In the genomic region with DNA sequence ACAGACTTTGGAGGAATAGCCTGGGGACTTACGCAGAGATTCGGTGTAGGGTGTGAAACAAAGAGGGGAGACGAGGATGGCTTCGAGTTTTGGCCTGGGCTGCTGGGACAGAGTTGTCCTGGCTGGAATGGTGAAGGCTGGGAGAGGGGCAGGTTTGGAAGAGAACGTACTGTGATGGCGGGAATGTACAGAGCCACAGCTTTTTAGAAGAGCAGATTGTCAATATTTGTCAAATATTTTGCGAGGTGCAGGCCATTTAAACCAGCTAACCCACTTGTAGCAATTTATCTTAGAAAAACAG, we compare ENCODE assay signal across 17 cellular contexts. TPM values are rescaled to one million over a fixed set of nuclear protein-coding genes. Genes with fewer than 3 reads are reported as not detected.
A peak's percentile ranks its signal among the peaks of the same experiment; 100 is the strongest.
DNase-seq lines count a peak whose midpoint lies in the region; ATAC-seq and TF ChIP-seq lines count a peak whose summit lies in the region.
"Had no signal": no experiment of that assay in that cellular context is flagged by ENCODE, and none has a peak within 500 bp of the region (broad histone marks: within the 10 kb centered on the region; RNA-seq: fewer than 3 reads in every experiment).

No MANE protein-coding gene starts in this region.

- DNase-seq in GM13977 (ENCODE audit: low spot score): no peak
- DNase-seq in RWPE1 (ENCODE audit: low spot score): no peak
- no peak for DNase-seq in mesothelial cell of epicardium (ENCODE audit: low spot score in 2 of 2, unreplicated experiment in 2 of 2)
- no peak for DNase-seq in T1000 (lab: John Stamatoyannopoulos, UW)
- no peak for DNase-seq in NCI-H748 treated with DMSO at 0.1 percent for 48 hours (lab: John Stamatoyannopoulos, UW)
- DNase-seq: NCI-H1105, NCI-H2029, NCI-H526, occipital lobe, SK-N-SH, uterus had no signal

- in situ Hi-C loops in GM13977 (cut with MboI; ENCODE audit: low pct_unique_long_range_greater_than_20kb, low sequenced_read_pairs, unreplicated experiment): no loop called here

- no peak overlapping the region for H3K27ac Mint-ChIP-seq in mesothelial cell of epicardium
- H3K27ac Mint-ChIP-seq: CD4-positive, alpha-beta T cell; T-helper 1 cell treated with Interleukin-12 subunit alpha and Interleukin-12 subunit beta and Interleukin-4 antibody, amounts not matched to agents 30 μg/mL and 1 μg/mL, for 36 hours had no signal

- H3K27ac ChIP-seq in C4-2B (no peak overlapping the region), RWPE1 (no peak overlapping the region)
- H3K27ac ChIP-seq: testis, uterus had no signal

- POLR2A ChIA-PET in RWPE1 (lab: Yijun Ruan, JAX; ENCODE audit: low non-redundant PET): no interaction called here

- CTCF ChIA-PET in RWPE1 (lab: Yijun Ruan, JAX): interaction anchor here (1.1 to 1.4 kb wide), 2 partner anchors 14 to 26 kb away, joined by 3 to 4 read pairs; no protein-coding TSS in a partner anchor

- TF ChIP-seq CTCF in C4-2B (conservative IDR thresholded peaks at IDR 0.05): peak; percentile 74
- TF ChIP-seq CTCF in GM13977 (IDR thresholded peaks at IDR 0.05; ENCODE audit: extremely low read depth, insufficient read depth, missing control alignments): peak; percentile 3
- TF ChIP-seq CTCF in RWPE1 (conservative IDR thresholded peaks at IDR 0.05; ENCODE audit: low read depth): peak; percentile 27
- TF ChIP-seq CTCF in mesothelial cell of epicardium (IDR thresholded peaks at IDR 0.05; ENCODE audit: unreplicated experiment): peak; percentile 48

- H3K4me1 Mint-ChIP-seq in mesothelial cell of epicardium: no peaks in the 10 kb centered on the region

- no peak for ATAC-seq in HG02642 (IDR thresholded peaks at IDR 0.05; ENCODE audit: poor library complexity, unreplicated experiment)
- ATAC-seq: stimulated activated naive CD8-positive, alpha-beta T cell treated with anti-CD3 and anti-CD28 coated beads, Interleukin-15, Interleukin-2, amounts not matched to agents 100 U/mL and 50 U/mL, for 24 hours had no signal

- no peaks in the 10 kb centered on the region for H3K36me3 Mint-ChIP-seq in mesothelial cell of epicardium

- no peak overlapping the region for H3K4me3 Mint-ChIP-seq in mesothelial cell of epicardium
- H3K4me3 Mint-ChIP-seq: CD4-positive, alpha-beta T cell; T-helper 1 cell treated with Interleukin-12 subunit alpha and Interleukin-12 subunit beta and Interleukin-4 antibody, amounts not matched to agents 30 μg/mL and 1 μg/mL, for 36 hours had no signal

- peaks cover 22% of the 10 kb centered on the region for H3K27me3 Mint-ChIP-seq in mesothelial cell of epicardium (ENCODE audit: low read depth)

- H3K9me3 Mint-ChIP-seq in mesothelial cell of epicardium: peaks cover 3% of the 10 kb centered on the region
- H3K9me3 Mint-ChIP-seq: CD4-positive, alpha-beta T cell; T-helper 1 cell treated with Interleukin-12 subunit alpha and Interleukin-12 subunit beta and Interleukin-4 antibody, amounts not matched to agents 30 μg/mL and 1 μg/mL, for 36 hours had no signal

RNA-seq across cellular contexts. Expression of gene ITM2C, which starts 14.4 kb away (rescaled TPM):
- 269 to 275 TPM (median 270 TPM) in 3 replicates for total RNA-seq in mesothelial cell of epicardium

Comparison
In these comparisons a context has a peak if more than half of its experiments do, and no peak if none do; other contexts are left out.
1. CTCF ChIP-seq: peak in every context shown above with its lines; median percentile 74 in C4-2B; 48 in mesothelial cell of epicardium; 27 in RWPE1; 3 in GM13977.